6 cellular contexts compared by ENCODE assay signal in genomic region chr18:78438235-78438634, GRCh38.
DNase-seq lines count a peak whose midpoint lies in the region; ATAC-seq, FAIRE-seq and TF ChIP-seq lines count a peak whose summit lies in the region.
"Not testable (repeated sequence)": the region's sequence is repeated elsewhere in the genome, so short reads cannot be mapped to it uniquely, and the experiment has no call there.

No MANE protein-coding gene starts in this region.

- H3K27ac ChIP-seq in K562 (ENCODE audit: extremely low read depth, low read depth, low read length); esophagus muscularis mucosa (replicated peaks in 1 of 4); HepG2 (ENCODE audit: extremely low read length, insufficient read depth, low read length); trophoblast cell (ENCODE audit: low read depth, low read length): not testable (repeated sequence)

- FAIRE-seq in K562 (lab: Jason Lieb, UNC); HepG2 (lab: Jason Lieb, UNC): not testable (repeated sequence)
- FAIRE-seq in urothelium cell line (lab: Jason Lieb, UNC): peak; percentile 58

- H4K20me1 ChIP-seq in K562 (replicated peaks; ENCODE audit: control insufficient read depth, insufficient read depth, low read length); HepG2 (ENCODE audit: insufficient read depth, low read length): not testable (repeated sequence)

- not testable (repeated sequence) for H3K9ac ChIP-seq in K562 (ENCODE audit: insufficient read depth in 1 of 2, low read depth in 2 of 2, low read length in 2 of 2); HepG2 (ENCODE audit: insufficient read depth, low read depth, low read length); trophoblast cell (ENCODE audit: low read length)

- not testable (repeated sequence) for TF ChIP-seq CTCF in K562 (IDR thresholded peaks at IDR 0.05 in 2 of 3, conservative IDR thresholded peaks at IDR 0.05 in 1 of 3; ENCODE audit: insufficient read depth in 2 of 3, low read depth in 1 of 3, low read length in 3 of 3); esophagus muscularis mucosa (IDR thresholded peaks at IDR 0.05); HepG2 (CRISPR knock-in tag; IDR thresholded peaks at IDR 0.05)

- not testable (repeated sequence) for H3K14ac ChIP-seq in trophoblast cell (ENCODE audit: low read length)

- not testable (repeated sequence) for H4K12ac ChIP-seq in trophoblast cell (ENCODE audit: low read depth, low read length)

- not testable (repeated sequence) for H3K9me3 ChIP-seq in K562 (replicated peaks; ENCODE audit: control insufficient read depth, insufficient read depth, low read depth, low read length); esophagus muscularis mucosa; HepG2 (ENCODE audit: low read length); trophoblast cell (ENCODE audit: insufficient read depth, low read depth, low read length)

- H3K9me1 ChIP-seq in K562 (ENCODE audit: control insufficient read depth, insufficient read depth, low read length): not testable (repeated sequence)

- not testable (repeated sequence) for BruUV-seq in K562 (replicated peaks; lab: Mats Ljungman, UMichigan); HepG2 (replicated peaks; lab: Mats Ljungman, UMichigan)

- not testable (repeated sequence) for H3K4me1 ChIP-seq in K562 (replicated peaks in 1 of 2; ENCODE audit: control insufficient read depth in 2 of 2, insufficient read depth in 2 of 2, low read length in 2 of 2); esophagus muscularis mucosa; HepG2 (ENCODE audit: insufficient read depth, low read length); trophoblast cell (ENCODE audit: control insufficient read depth in 1 of 2, insufficient read depth in 2 of 2, low read length in 2 of 2)

- DNase-seq in K562 (ENCODE audit: extremely low read depth in 1 of 4, low spot score in 3 of 4); HepG2 (ENCODE audit: low spot score); trophoblast cell; urothelium cell line (ENCODE audit: low spot score): not testable (repeated sequence)
- DNase-seq in esophagus muscularis mucosa (ENCODE audit: extremely low spot score): peak; percentile 74

- H3K23ac ChIP-seq in trophoblast cell (ENCODE audit: low read length): not testable (repeated sequence)

- H3K79me1 ChIP-seq in trophoblast cell (ENCODE audit: low read length): not testable (repeated sequence)

- H2AFZ ChIP-seq in K562 (ENCODE audit: low read depth, low read length); HepG2 (ENCODE audit: low read length); trophoblast cell (ENCODE audit: insufficient read depth, low read length, poor library complexity): not testable (repeated sequence)

- H3K4ac ChIP-seq in trophoblast cell (ENCODE audit: low read depth, low read length): not testable (repeated sequence)

- H3K4me2 ChIP-seq in K562 (ENCODE audit: insufficient read depth, low read length); HepG2 (ENCODE audit: low read depth, low read length); trophoblast cell (ENCODE audit: low read length): not testable (repeated sequence)

- POLR2A ChIA-PET in K562 (lab: Yijun Ruan, JAX); HepG2 (lab: Yijun Ruan, JAX): not testable (repeated sequence)

- not testable (repeated sequence) for H2BK5ac ChIP-seq in trophoblast cell (ENCODE audit: low read depth, low read length, poor library complexity)

- ATAC-seq in K562, HepG2: not testable (repeated sequence)

- not testable (repeated sequence) for H4K8ac ChIP-seq in trophoblast cell (ENCODE audit: low read depth, low read length)

- in situ Hi-C loops in K562 (cut with MboI); HepG2 (cut with HindIII; ENCODE audit: extremely low pct_ligation_motif_present, low pct_unique_long_range_greater_than_20kb): not testable (repeated sequence)

- not testable (repeated sequence) for H3K18ac ChIP-seq in trophoblast cell (ENCODE audit: low read length)

- not testable (repeated sequence) for TF ChIP-seq EP300 in Ishikawa (IDR thresholded peaks at IDR 0.05; ENCODE audit: borderline replicate concordance); K562 (IDR thresholded peaks at IDR 0.05; ENCODE audit: low read length); esophagus muscularis mucosa (IDR thresholded peaks at IDR 0.05); HepG2 (IDR thresholded peaks at IDR 0.05; ENCODE audit: low read depth in 2 of 2, low read length in 2 of 2); HepG2 (CRISPR knock-in tag; IDR thresholded peaks at IDR 0.05; ENCODE audit: borderline replicate concordance)

- H3K27me3 ChIP-seq in K562 (ENCODE audit: control insufficient read depth in 2 of 2, insufficient read depth in 2 of 2, low read length in 2 of 2); HepG2 (ENCODE audit: control insufficient read depth in 1 of 2, insufficient read depth in 2 of 2, low read length in 2 of 2); trophoblast cell (ENCODE audit: insufficient read depth, low read length): not testable (repeated sequence)
- peaks cover 0 to 11% (median 0%) of the 10 kb centered on the region in 4 donors for H3K27me3 ChIP-seq in esophagus muscularis mucosa

- TF ChIP-seq RAD21 in Ishikawa (IDR thresholded peaks at IDR 0.05; ENCODE audit: low read depth); K562 (CRISPR knock-in tag; conservative IDR thresholded peaks at IDR 0.05 in 1 of 2, IDR thresholded peaks at IDR 0.05 in 1 of 2); HepG2 (CRISPR knock-in tag; IDR thresholded peaks at IDR 0.05): not testable (repeated sequence)

- H4K91ac ChIP-seq in trophoblast cell (ENCODE audit: low read depth, low read length): not testable (repeated sequence)

- H3K36me3 ChIP-seq in K562 (ENCODE audit: control insufficient read depth, insufficient read depth, low read length); esophagus muscularis mucosa; HepG2 (replicated peaks in 1 of 2; ENCODE audit: control insufficient read depth in 1 of 2, insufficient read depth in 2 of 2, low read length in 2 of 2); trophoblast cell (ENCODE audit: control insufficient read depth in 1 of 2, insufficient read depth in 2 of 2, low read length in 2 of 2): not testable (repeated sequence)

- not testable (repeated sequence) for H3K4me3 ChIP-seq in K562; esophagus muscularis mucosa; HepG2 (replicated peaks in 1 of 3; ENCODE audit: insufficient read depth in 1 of 3, low read depth in 2 of 3, low read length in 3 of 3)
- H3K4me3 ChIP-seq in trophoblast cell (ENCODE audit: low read depth, low read length): peak overlapping the region; percentile 56

- 6% methylated on average over 10 of the region's 13 CpGs for WGBS in K562 (ENCODE audit: insufficient coverage, low coverage, missing lambda C conversion rate)
- 80% methylated on average over 13 of the region's 13 CpGs for WGBS in esophagus muscularis mucosa
- WGBS in HepG2 (ENCODE audit: low lambda C conversion rate): 17% methylated on average over 5 of the region's 13 CpGs
- WGBS in trophoblast cell (ENCODE audit: extremely low coverage, insufficient coverage, insufficient read length): no CpG with 5 or more reads among the region's 13 CpGs

- H2AK5ac ChIP-seq in trophoblast cell (ENCODE audit: low read length): not testable (repeated sequence)

- TF ChIP-seq POLR2A in K562 (conservative IDR thresholded peaks at IDR 0.05); esophagus muscularis mucosa (IDR thresholded peaks at IDR 0.05; ENCODE audit: low read depth); HepG2 (IDR thresholded peaks at IDR 0.05; ENCODE audit: insufficient read depth in 1 of 2, low read depth in 2 of 2, low read length in 2 of 2): not testable (repeated sequence)

- not testable (repeated sequence) for H2BK120ac ChIP-seq in trophoblast cell (ENCODE audit: insufficient read depth, low read length, poor library complexity)

- CTCF ChIA-PET in K562 (lab: Yijun Ruan, JAX; ENCODE audit: low intra/inter-chr PET ratio); HepG2 (lab: Yijun Ruan, JAX; ENCODE audit: low intra/inter-chr PET ratio, low total read pairs): not testable (repeated sequence)

- intact Hi-C loops in K562 (cut with micrococcal nuclease); esophagus muscularis mucosa (cut with DNase I); HepG2 (cut with micrococcal nuclease; ENCODE audit: unreplicated experiment): not testable (repeated sequence)

- H3K79me2 ChIP-seq in K562 (ENCODE audit: control insufficient read depth, insufficient read depth, low read length); HepG2 (ENCODE audit: insufficient read depth, low read length); trophoblast cell (ENCODE audit: control insufficient read depth, insufficient read depth, low read length, poor library complexity): not testable (repeated sequence)

- H2BK12ac ChIP-seq in trophoblast cell (ENCODE audit: low read length): not testable (repeated sequence)

TF ChIP-seq in K562, 482 proteins besides CTCF, POLR2A, EP300 and RAD21 (continues in another document):
- TF ChIP-seq RAD51 (IDR thresholded peaks at IDR 0.05; ENCODE audit: borderline replicate concordance, low read depth): 0 out of 2 replicates have a peak, but pooled peaks have one; percentile 10
